1 cellular context compared by ENCODE assay signal in genomic region chr10:80351220-80351619, GRCh38.
TF ChIP-seq lines count a peak whose summit lies in the region.

No MANE protein-coding gene starts in this region.

TF ChIP-seq in H1, 55 proteins besides CTCF, POLR2A, EP300 and RAD21:
- TF ChIP-seq E2F6 (IDR thresholded peaks at IDR 0.05) (peak; percentile 34; the same call in 1 of the 2 replicates), TCF12 (IDR thresholded peaks at IDR 0.05; ENCODE audit: low read depth, low read length) (no peak)
